In genomic region chr1:30742963-30743559, GRCh38 we compare ENCODE assay signal across 13 cellular contexts. TPM values are rescaled to one million over a fixed set of nuclear protein-coding genes. Genes with fewer than 3 reads are reported as not detected.
DNase-seq lines count a peak whose midpoint lies in the region; ATAC-seq and FAIRE-seq lines count a peak whose summit lies in the region.
"Had no signal": no experiment of that assay in that cellular context is flagged by ENCODE, and none has a peak within 500 bp of the region (broad histone marks: within the 10 kb centered on the region; RNA-seq: fewer than 3 reads in every experiment).

No MANE protein-coding gene starts in this region.

- 94% methylated on average over 3 of the region's 3 CpGs for WGBS in right cardiac atrium

- H3K4me1 Mint-ChIP-seq in CD4-positive, CD25-positive, alpha-beta regulatory T cell, result peaks cover 7 to 97% (median 64%) of the 10 kb centered on the region in 4 donors
- H3K4me1 Mint-ChIP-seq in T-helper 17 cell, result peaks cover 80% of the 10 kb centered on the region

- peaks cover 87% of the 10 kb centered on the region for H3K4me1 ChIP-seq in CD4-positive, CD25-positive, alpha-beta regulatory T cell (ENCODE audit: control insufficient read depth, insufficient read depth, low read length, poor library complexity, severe bottlenecking)
- no peaks in the 10 kb centered on the region for H3K4me1 ChIP-seq in right cardiac atrium (ENCODE audit: control insufficient read depth, insufficient read depth, low read length)
- H3K4me1 ChIP-seq: BE2C had no signal

- no peaks in the 10 kb centered on the region for H3K9me3 Mint-ChIP-seq in CD4-positive, CD25-positive, alpha-beta regulatory T cell

- H3K9me3 ChIP-seq in CD4-positive, CD25-positive, alpha-beta regulatory T cell (ENCODE audit: control insufficient read depth in 2 of 2, low read length in 2 of 2), result no peaks in the 10 kb centered on the region
- H3K9me3 ChIP-seq in T-helper 17 cell (ENCODE audit: control insufficient read depth, low read length, poor library complexity, severe bottlenecking) (no peaks in the 10 kb centered on the region), right cardiac atrium (ENCODE audit: control insufficient read depth, low read length) (no peaks in the 10 kb centered on the region)
- H3K9me3 ChIP-seq: BE2C, colonic mucosa, esophagus muscularis mucosa had no signal

- H3K36me3 ChIP-seq in CD4-positive, CD25-positive, alpha-beta regulatory T cell (ENCODE audit: control insufficient read depth, insufficient read depth, low read length), result peaks cover 55% of the 10 kb centered on the region
- H3K36me3 ChIP-seq: BE2C, colonic mucosa had no signal

- ATAC-seq in CD4-positive, CD25-positive, alpha-beta regulatory T cell (ENCODE audit: low read depth in 2 of 2), result no peak
- ATAC-seq in T-helper 17 cell (no peak), right cardiac atrium (no peak), HG02970 (IDR thresholded peaks at IDR 0.05; ENCODE audit: low FRiP score, unreplicated experiment) (no peak)

- H3K27me3 ChIP-seq in CD4-positive, CD25-positive, alpha-beta regulatory T cell (ENCODE audit: control insufficient read depth, insufficient read depth, low read length), result no peaks in the 10 kb centered on the region
- no peaks in the 10 kb centered on the region for H3K27me3 ChIP-seq in layer of hippocampus (ENCODE audit: control insufficient read depth, insufficient read depth, low read length)
- no peaks in the 10 kb centered on the region for H3K27me3 ChIP-seq in right cardiac atrium (ENCODE audit: control insufficient read depth, insufficient read depth)
- H3K27me3 ChIP-seq: BE2C, colonic mucosa had no signal

- H3K27ac ChIP-seq in CD4-positive, CD25-positive, alpha-beta regulatory T cell (ENCODE audit: insufficient read depth, low read length, poor library complexity, severe bottlenecking), result peak overlapping the region; percentile 94
- peak overlapping the region; percentile 15 for H3K27ac ChIP-seq in layer of hippocampus (ENCODE audit: low read depth, low read length)
- H3K27ac ChIP-seq in right cardiac atrium (ENCODE audit: low read length), result no peak overlapping the region
- H3K27ac ChIP-seq: esophagus muscularis mucosa had no signal

- H3K36me3 Mint-ChIP-seq in CD4-positive, CD25-positive, alpha-beta regulatory T cell, result peaks cover 50% of the 10 kb centered on the region
- H3K36me3 Mint-ChIP-seq in T-helper 17 cell (ENCODE audit: low read depth), result peaks cover 24% of the 10 kb centered on the region

- peak overlapping the region; percentile 76 to 99 (median 85) for H3K4me3 Mint-ChIP-seq in CD4-positive, CD25-positive, alpha-beta regulatory T cell
- peak overlapping the region; percentile 100 for H3K4me3 Mint-ChIP-seq in T-helper 17 cell

- no peak for DNase-seq in CD4-positive, CD25-positive, alpha-beta regulatory T cell
- DNase-seq in T-helper 17 cell, result no peak
- DNase-seq in right cardiac atrium, result no peak
- DNase-seq in NCI-H774 (lab: John Stamatoyannopoulos, UW), result no peak
- DNase-seq in GM19239 (ENCODE audit: insufficient read length, low spot score), result no peak
- DNase-seq: BE2C, colonic mucosa, NCI-H526 treated with DMSO at 0.1 percent for 48 hours had no signal

- peaks cover 5% of the 10 kb centered on the region for H3K27me3 Mint-ChIP-seq in CD4-positive, CD25-positive, alpha-beta regulatory T cell
- H3K27me3 Mint-ChIP-seq in T-helper 17 cell, result no peaks in the 10 kb centered on the region

- peak overlapping the region; percentile 95 to 98 (median 97) for H3K27ac Mint-ChIP-seq in CD4-positive, CD25-positive, alpha-beta regulatory T cell
- H3K27ac Mint-ChIP-seq in T-helper 17 cell, result peak overlapping the region; percentile 100

- intact Hi-C loops in right cardiac atrium (cut with DNase I), result no loop called here

- no peak for FAIRE-seq in GM19239 (lab: Jason Lieb, UNC)
- FAIRE-seq: urothelium cell line had no signal

- H3K4me3 ChIP-seq in CD4-positive, CD25-positive, alpha-beta regulatory T cell (ENCODE audit: low read depth, low read length), result peak overlapping the region; percentile 29
- H3K4me3 ChIP-seq in GM08714 (ENCODE audit: low read length) (peak overlapping the region; percentile 8; the same call in 1 of the 2 replicates), right cardiac atrium (ENCODE audit: low read length) (no peak overlapping the region)
- H3K4me3 ChIP-seq: colonic mucosa, esophagus muscularis mucosa had no signal

RNA-seq across cellular contexts. Expression of gene LAPTM5, which starts 14.5 kb away (rescaled TPM):
- total RNA-seq in CD4-positive, CD25-positive, alpha-beta regulatory T cell, result 589 TPM
- polyA plus RNA-seq in CD4-positive, CD25-positive, alpha-beta regulatory T cell, result 100 to 1,000 TPM; 552 to 687 (median 620) TPM
- 100 to 1,000 TPM; 563 to 601 TPM for total RNA-seq in T-helper 17 cell
- 10 to 100 TPM; 25.4 to 55.1 (median 40.5) TPM for total RNA-seq in right cardiac atrium
- 14.4 TPM for polyA plus RNA-seq in right cardiac atrium

RNA-seq across cellular contexts. Expression of gene MATN1, which starts 19.7 kb away (rescaled TPM):
- total RNA-seq in CD4-positive, CD25-positive, alpha-beta regulatory T cell, result 1.9 TPM
- not detected for polyA plus RNA-seq in CD4-positive, CD25-positive, alpha-beta regulatory T cell
- 1 to 10 TPM; 2.1 to 3.7 TPM for total RNA-seq in T-helper 17 cell
- total RNA-seq in right cardiac atrium, result not detected
- 0.07 TPM for polyA plus RNA-seq in right cardiac atrium
- total RNA-seq: colonic mucosa, esophagus muscularis mucosa had no signal

Comparison
In these comparisons a context has a peak if more than half of its experiments do, and no peak if none do; other contexts are left out.
1. RNA of gene LAPTM5, which starts 14.5 kb away (total RNA-seq): 563 to 601 TPM in T-helper 17 cell and 589 TPM in CD4-positive, CD25-positive, alpha-beta regulatory T cell (single experiment); 25.4 to 55.1 TPM in right cardiac atrium; every median in the first group is over 10 times any median in the second.